Comparison of ENCODE assay signal across 9 cellular contexts in the genomic region with DNA sequence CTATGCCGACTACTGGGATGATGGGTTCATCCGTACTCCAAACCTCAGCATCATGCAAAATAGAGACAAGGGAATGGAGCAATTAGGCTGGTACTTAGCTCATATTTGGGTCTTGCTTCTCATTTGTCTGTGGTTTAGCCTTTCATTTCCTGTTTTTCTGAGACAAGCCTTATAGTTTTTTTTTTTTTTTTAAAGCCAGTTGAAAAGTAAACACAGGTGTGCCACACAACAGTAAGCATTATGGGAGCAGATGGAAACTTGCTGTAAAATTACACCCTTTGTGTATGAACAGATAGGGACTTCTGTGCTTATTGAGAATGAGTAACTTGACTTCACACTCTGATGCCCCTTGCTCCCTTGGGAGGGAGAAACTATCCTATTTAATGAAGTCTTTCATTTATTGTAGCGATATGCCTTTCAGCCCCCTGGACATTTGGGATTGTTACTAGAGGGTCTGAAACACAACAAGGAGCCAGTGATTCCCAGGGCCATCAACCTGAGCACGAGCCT. TPM values are rescaled to one million over a fixed set of nuclear protein-coding genes. Genes with fewer than 3 reads are reported as not detected.
DNase-seq lines count a peak whose midpoint lies in the region; ATAC-seq, FAIRE-seq and TF ChIP-seq lines count a peak whose summit lies in the region.
"Had no signal": no experiment of that assay in that cellular context is flagged by ENCODE, and none has a peak within 500 bp of the region (broad histone marks: within the 10 kb centered on the region; RNA-seq: fewer than 3 reads in every experiment).

No MANE protein-coding gene starts in this region.

- FAIRE-seq in small intestine (lab: Jason Lieb, UNC) (no peak), HTR-8/SVneo (lab: Jason Lieb, UNC) (no peak)

- TF ChIP-seq POLR2A in spleen (IDR thresholded peaks at IDR 0.05) = no peak

- H3K36me3 ChIP-seq in small intestine (ENCODE audit: control insufficient read depth in 2 of 2, insufficient read depth in 2 of 2, low read length in 2 of 2) (peaks cover 0 to 2% of the 10 kb centered on the region in 2 donors), spleen (no peaks in the 10 kb centered on the region)

- no peak overlapping the region for H3K4me3 ChIP-seq in small intestine (ENCODE audit: low read depth in 1 of 2, low read length in 2 of 2)
- H3K4me3 ChIP-seq in spleen = no peak overlapping the region

- ATAC-seq in GM19328 (IDR thresholded peaks at IDR 0.05; ENCODE audit: unreplicated experiment) (peak; percentile 61), HG03097 (IDR thresholded peaks at IDR 0.05; ENCODE audit: low FRiP score, unreplicated experiment) (peak; percentile 87)
- ATAC-seq: Panc1 had no signal

- no peaks in the 10 kb centered on the region for H3K9me3 ChIP-seq in small intestine (ENCODE audit: control insufficient read depth, low read depth)
- no peaks in the 10 kb centered on the region for H3K9me3 ChIP-seq in spleen

- H3K27me3 ChIP-seq in small intestine (ENCODE audit: control insufficient read depth in 2 of 2, insufficient read depth in 2 of 2, low read length in 2 of 2) (no peaks in the 10 kb centered on the region), spleen (replicated peaks in 1 of 7) (peaks cover 0 to 4% (median 0%) of the 10 kb centered on the region in 7 donors)

- no peak for TF ChIP-seq CTCF in spleen (IDR thresholded peaks at IDR 0.05 in 8 of 11, conservative IDR thresholded peaks at IDR 0.05 in 3 of 11)

- H3K4me1 ChIP-seq in small intestine (ENCODE audit: control insufficient read depth in 2 of 2, insufficient read depth in 1 of 2, low read depth in 1 of 2, low read length in 1 of 2) (peaks cover 7 to 11% of the 10 kb centered on the region in 2 donors), spleen (no peaks in the 10 kb centered on the region)

- WGBS in small intestine, 3 donors = 30 to 64% (median 39%) methylated on average over 4 of the region's 4 CpGs
- 65 to 85% (median 73%) methylated on average over 4 of the region's 4 CpGs for WGBS in spleen, 5 donors

- H3K27ac ChIP-seq in small intestine (ENCODE audit: low read depth in 1 of 2, low read length in 1 of 2) (peak overlapping the region; percentile 28 to 80), spleen (peak overlapping the region in 2 of 8 donors; percentile 28 to 34)

- intact Hi-C loops in spleen (cut with DNase I; ENCODE audit: low total_unique reads) = no loop called here

- peak; percentile 85 for DNase-seq in NCI-H2171 treated with DMSO at 0.1 percent for 48 hours (lab: John Stamatoyannopoulos, UW)
- DNase-seq in small intestine = peak; percentile 72
- no peak for DNase-seq in activated CD4-positive, CD25-positive, alpha-beta regulatory T cell (lab: John Stamatoyannopoulos, UW)
- no peak for DNase-seq in HTR-8/SVneo (ENCODE audit: insufficient read length, low spot score)
- DNase-seq in spleen = no peak
- no peak for DNase-seq in SW 1271 (lab: John Stamatoyannopoulos, UW)

RNA-seq across cellular contexts. Expression of gene RASSF6, which starts 13.7 kb away (rescaled TPM):
- polyA plus RNA-seq in small intestine (10 to 100 TPM in 2 of 3 donors, 1 to 10 TPM in 1; 4.1 to 16.3 (median 14.6) TPM), spleen (under 1 TPM; 0.09 to 0.41 (median 0.22) TPM)
- 1 to 10 TPM in 1 of 7 donors, under 1 TPM in 6; 0.20 to 1.3 (median 0.30) TPM for total RNA-seq in spleen

Comparison
In these comparisons a context has a peak if more than half of its experiments do, and no peak if none do; other contexts are left out.
1. DNase-seq: peak in NCI-H2171 treated with DMSO at 0.1 percent for 48 hours (single experiment) and small intestine (single experiment); none in activated CD4-positive, CD25-positive, alpha-beta regulatory T cell (0 of 4), HTR-8/SVneo (single experiment), spleen (single experiment) and SW 1271 (0 of 2).